In the genomic region with DNA sequence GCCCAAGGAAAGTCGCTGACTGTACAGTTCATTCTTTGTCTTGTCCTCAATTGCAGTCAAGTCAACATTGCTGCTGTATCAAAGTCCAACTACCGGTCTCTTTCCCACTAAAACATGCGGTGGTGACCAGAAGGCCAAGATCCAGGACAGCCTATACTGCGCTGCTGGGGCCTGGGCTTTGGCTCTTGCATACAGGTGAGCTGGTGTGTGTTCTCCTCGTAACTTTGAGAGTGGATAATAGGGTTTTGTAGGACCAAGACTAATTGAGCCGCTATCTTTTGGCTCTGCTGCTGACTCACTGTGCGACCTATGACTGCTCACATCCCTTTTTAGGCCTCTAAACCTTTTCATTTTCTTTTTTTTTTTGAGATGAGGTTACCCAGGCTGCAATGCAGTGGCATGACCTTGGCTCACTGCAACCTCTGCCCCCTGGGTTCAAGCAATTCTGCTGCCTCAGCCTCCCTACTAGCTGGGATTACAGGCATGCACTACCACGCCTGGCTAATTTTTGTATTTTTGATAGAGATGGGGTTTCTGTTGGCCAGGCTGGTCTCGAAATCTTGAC, we compare ENCODE assay signal across 30 cellular contexts.
"Had no signal": no experiment of that assay in that cellular context is flagged by ENCODE, and none has a peak within 500 bp of the region (broad histone marks: within the 10 kb centered on the region; RNA-seq: fewer than 3 reads in every experiment).

No MANE protein-coding gene starts in this region.

- H3K4me2 ChIP-seq: SK-N-SH had no signal

- H3K4me1 Mint-ChIP-seq: activated CD4-positive, alpha-beta T cell treated with anti-CD3 and anti-CD28 coated beads for 36 hours; activated CD4-positive, alpha-beta T cell treated with anti-CD3 and anti-CD28 coated beads, Interleukin-2, amount 10 ng/mL, durations not matched to agents 7 days and 5 days; activated naive CD4-positive, alpha-beta T cell treated with anti-CD3 and anti-CD28 coated beads, Interleukin-2, amount 10 ng/mL, durations not matched to agents 7 days and 5 days; brain had no signal

- H3K27ac ChIP-seq: Peyer's patch, SJSA1 had no signal

- H3K9me3 Mint-ChIP-seq: activated CD4-positive, alpha-beta memory T cell treated with anti-CD3 and anti-CD28 coated beads for 36 hours; activated CD4-positive, alpha-beta T cell treated with anti-CD3 and anti-CD28 coated beads, Interleukin-2, amount 10 ng/mL, durations not matched to agents 7 days and 5 days; activated naive CD4-positive, alpha-beta T cell treated with anti-CD3 and anti-CD28 coated beads, Interleukin-2, amount 10 ng/mL, durations not matched to agents 7 days and 5 days; activated naive CD8-positive, alpha-beta T cell treated with anti-CD3 and anti-CD28 coated beads, Interleukin-2, amount 50 U/mL, for 24 hours; T-helper 1 cell treated with Interleukin-12 subunit alpha and Interleukin-12 subunit beta and Interleukin-4 antibody, amounts not matched to agents 30 μg/mL and 1 μg/mL, for 36 hours; T-helper 2 cell treated with Interferon-gamma antibody and Interleukin-4, amounts not matched to agents 5 μg/mL and 100 μg/mL, for 36 hours had no signal

- H3K4me3 Mint-ChIP-seq: activated CD4-positive, alpha-beta memory T cell treated with anti-CD3 and anti-CD28 coated beads for 36 hours; activated CD4-positive, alpha-beta T cell treated with anti-CD3 and anti-CD28 coated beads for 36 hours; activated CD4-positive, alpha-beta T cell treated with anti-CD3 and anti-CD28 coated beads, Interleukin-2, amount 10 ng/mL, durations not matched to agents 7 days and 5 days; activated naive CD4-positive, alpha-beta T cell treated with anti-CD3 and anti-CD28 coated beads, Interleukin-2, amount 10 ng/mL, durations not matched to agents 7 days and 5 days; activated naive CD8-positive, alpha-beta T cell; activated naive CD8-positive, alpha-beta T cell treated with anti-CD3 and anti-CD28 coated beads, Interleukin-2, amount 50 U/mL, for 24 hours; brain; T-helper 1 cell treated with Interleukin-12 subunit alpha and Interleukin-12 subunit beta and Interleukin-4 antibody, amounts not matched to agents 30 μg/mL and 1 μg/mL, for 36 hours; T-helper 2 cell treated with Interferon-gamma antibody and Interleukin-4, amounts not matched to agents 5 μg/mL and 100 μg/mL, for 36 hours had no signal

- ATAC-seq: activated CD4-positive, alpha-beta T cell treated with anti-CD3 and anti-CD28 coated beads for 36 hours; activated CD4-positive, CD25-positive, alpha-beta regulatory T cell treated with anti-CD3 and anti-CD28 coated beads, Interleukin-2, amount 50 U/mL, for 24 hours; activated naive CD8-positive, alpha-beta T cell treated with anti-CD3 and anti-CD28 coated beads, Interleukin-2, amount 50 U/mL, for 24 hours; PC-3 had no signal

- H3K4me3 ChIP-seq: Peyer's patch, SJSA1 had no signal

- H3K27me3 ChIP-seq: Peyer's patch, SJSA1 had no signal

- H3K27ac Mint-ChIP-seq: activated CD4-positive, alpha-beta memory T cell treated with anti-CD3 and anti-CD28 coated beads for 36 hours; activated CD4-positive, alpha-beta T cell treated with anti-CD3 and anti-CD28 coated beads for 36 hours; activated CD4-positive, alpha-beta T cell treated with anti-CD3 and anti-CD28 coated beads, Interleukin-2, amount 10 ng/mL, durations not matched to agents 7 days and 5 days; activated naive CD4-positive, alpha-beta T cell treated with anti-CD3 and anti-CD28 coated beads, Interleukin-2, amount 10 ng/mL, durations not matched to agents 7 days and 5 days; activated naive CD8-positive, alpha-beta T cell; activated naive CD8-positive, alpha-beta T cell treated with anti-CD3 and anti-CD28 coated beads, Interleukin-2, amount 50 U/mL, for 24 hours; brain; T-helper 1 cell treated with Interleukin-12 subunit alpha and Interleukin-12 subunit beta and Interleukin-4 antibody, amounts not matched to agents 30 μg/mL and 1 μg/mL, for 36 hours; T-helper 2 cell treated with Interferon-gamma antibody and Interleukin-4, amounts not matched to agents 5 μg/mL and 100 μg/mL, for 36 hours had no signal

- H3K9me2 ChIP-seq: SK-N-SH had no signal

- H3K9me3 ChIP-seq: Peyer's patch, SJSA1, SK-N-SH had no signal

- H3K4me1 ChIP-seq: SJSA1 had no signal

- DNase-seq: activated CD4-positive, alpha-beta memory T cell treated with anti-CD3 and anti-CD28 coated beads for 36 hours; activated CD4-positive, alpha-beta T cell treated with anti-CD3 and anti-CD28 coated beads for 36 hours; activated CD4-positive, alpha-beta T cell treated with anti-CD3 and anti-CD28 coated beads, Interleukin-2, amount 10 ng/mL, durations not matched to agents 7 days and 5 days; activated CD8-positive, alpha-beta memory T cell treated with anti-CD3 and anti-CD28 coated beads, Interleukin-2, amount 50 U/mL, for 48 hours; activated effector memory CD4-positive, alpha-beta T cell treated with Interleukin-2 at 50 U/mL for 16 hours; activated naive CD4-positive, alpha-beta T cell treated with anti-CD3 and anti-CD28 coated beads, Interleukin-2, amount 10 ng/mL, durations not matched to agents 7 days and 5 days; activated naive CD8-positive, alpha-beta T cell treated with anti-CD3 and anti-CD28 coated beads, Interleukin-2, amount 50 U/mL, for 24 hours; activated T-cell treated with anti-CD3 and anti-CD28 coated beads, Interleukin-2, amount 50 U/mL, for 48 hours; anterior cingulate cortex; Karpas-422; NCI-H1048; NCI-H1105 treated with DMSO at 0.1 percent for 48 hours; NCI-H1436; NCI-H1694 treated with DMSO at 0.1 percent for 48 hours; NCI-H2029; NCI-H345; NCI-H524 treated with DMSO at 0.1 percent for 48 hours; NK-92 treated with Interleukin-12 subunit alpha and Interleukin-12 subunit beta, amount 100 ng/mL, for 24 hours; PC-3; Peyer's patch; RPMI8226; SHP77 treated with DMSO at 0.1 percent for 48 hours; SK-N-SH had no signal

- H3K27me3 Mint-ChIP-seq: activated CD4-positive, alpha-beta memory T cell treated with anti-CD3 and anti-CD28 coated beads for 36 hours; activated CD4-positive, alpha-beta T cell treated with anti-CD3 and anti-CD28 coated beads for 36 hours; activated CD4-positive, alpha-beta T cell treated with anti-CD3 and anti-CD28 coated beads, Interleukin-2, amount 10 ng/mL, durations not matched to agents 7 days and 5 days; activated naive CD4-positive, alpha-beta T cell treated with anti-CD3 and anti-CD28 coated beads, Interleukin-2, amount 10 ng/mL, durations not matched to agents 7 days and 5 days; activated naive CD8-positive, alpha-beta T cell; activated naive CD8-positive, alpha-beta T cell treated with anti-CD3 and anti-CD28 coated beads, Interleukin-2, amount 50 U/mL, for 24 hours; brain had no signal

- FAIRE-seq: TTC549 had no signal
